ENCODE assay signal across 9 cellular contexts in the genomic region with DNA sequence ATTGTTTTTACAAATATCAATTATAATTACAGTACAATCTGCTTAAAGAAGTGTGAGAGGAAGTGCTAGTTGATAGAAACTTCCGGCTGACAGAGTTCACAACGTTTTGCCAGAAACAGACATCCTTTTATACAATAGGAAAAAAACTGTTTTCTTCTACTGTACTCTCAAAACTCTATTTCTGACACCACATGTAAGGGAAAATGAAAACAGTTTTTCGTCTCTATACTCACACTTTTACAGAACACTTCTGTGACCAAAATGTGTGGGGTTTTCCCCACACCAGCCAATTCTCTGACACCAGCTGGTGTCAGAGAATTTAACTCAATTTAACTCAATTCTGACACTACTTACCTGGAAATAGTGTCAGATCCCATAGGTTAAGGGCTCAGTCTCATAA. TPM values are rescaled to one million over a fixed set of nuclear protein-coding genes. Genes with fewer than 3 reads are reported as not detected.
DNase-seq lines count a peak whose midpoint lies in the region; ATAC-seq and TF ChIP-seq lines count a peak whose summit lies in the region.
"Had no signal": no experiment of that assay in that cellular context is flagged by ENCODE, and none has a peak within 500 bp of the region (broad histone marks: within the 10 kb centered on the region; RNA-seq: fewer than 3 reads in every experiment).

No MANE protein-coding gene starts in this region.

- peak; percentile 24 for DNase-seq in activated CD8-positive, alpha-beta memory T cell treated with anti-CD3 and anti-CD28 coated beads, Interleukin-2, amount 50 U/mL, for 4 hours
- DNase-seq in activated CD8-positive, alpha-beta memory T cell treated with anti-CD3 and anti-CD28 coated beads, Interleukin-2, amount 50 U/mL, for 48 hours, result no peak
- DNase-seq in activated CD4-positive, alpha-beta T cell treated with anti-CD3 and anti-CD28 coated beads for 48 hours, result peak; percentile 46
- no peak for DNase-seq in stimulated activated naive B cell treated with anti-CD40 and anti-IgM and Interleukin-4, amounts not matched to agents 10 μg/mL and 1 μg/mL and 100 μg/mL, for 72 hours
- DNase-seq in anterior cingulate cortex (lab: John Stamatoyannopoulos, UW) (no peak), Calu3 (no peak), kidney glomerular epithelial cell (lab: John Stamatoyannopoulos, UW) (no peak)
- DNase-seq: NCI-H1436 treated with DMSO at 0.1 percent for 48 hours had no signal

- no peak for TF ChIP-seq CTCF in Calu3 (IDR thresholded peaks at IDR 0.05; ENCODE audit: unreplicated experiment)

- peak overlapping the region in 1 of 2 donors; percentile 51 for H3K4me3 Mint-ChIP-seq in stimulated activated naive B cell treated with anti-CD40 and anti-IgM and Interleukin-4, amounts not matched to agents 10 μg/mL and 1 μg/mL and 100 μg/mL, for 72 hours
- no peak overlapping the region for H3K4me3 Mint-ChIP-seq in Calu3 (ENCODE audit: low read depth, unreplicated experiment)

- intact Hi-C loops in Calu3 (cut with micrococcal nuclease; ENCODE audit: unreplicated experiment), result no loop called here

- no TSS peak for BruUV-seq in Calu3 (replicated peaks; lab: Mats Ljungman, UMichigan)

- CTCF ChIA-PET in Calu3 (lab: Charles Lee), result no interaction called here

- ATAC-seq in HG03025 (IDR thresholded peaks at IDR 0.05; ENCODE audit: low FRiP score, unreplicated experiment), result peak; percentile 67
- peak; percentile 88 for ATAC-seq in stimulated activated naive B cell treated with anti-CD40 and anti-IgM and Interleukin-4, amounts not matched to agents 10 μg/mL and 1 μg/mL and 100 μg/mL, for 72 hours (replicated peaks)

- peaks cover 21 to 22% of the 10 kb centered on the region in 2 donors for H3K4me1 Mint-ChIP-seq in stimulated activated naive B cell treated with anti-CD40 and anti-IgM and Interleukin-4, amounts not matched to agents 10 μg/mL and 1 μg/mL and 100 μg/mL, for 72 hours
- no peaks in the 10 kb centered on the region for H3K4me1 Mint-ChIP-seq in Calu3 (ENCODE audit: low read depth, unreplicated experiment)

- peak overlapping the region; percentile 86 for H3K27ac Mint-ChIP-seq in stimulated activated naive B cell treated with anti-CD40 and anti-IgM and Interleukin-4, amounts not matched to agents 10 μg/mL and 1 μg/mL and 100 μg/mL, for 72 hours
- H3K27ac Mint-ChIP-seq in Calu3 (ENCODE audit: unreplicated experiment), result no peak overlapping the region

- no peaks in the 10 kb centered on the region for H3K9me3 Mint-ChIP-seq in stimulated activated naive B cell treated with anti-CD40 and anti-IgM and Interleukin-4, amounts not matched to agents 10 μg/mL and 1 μg/mL and 100 μg/mL, for 72 hours
- H3K9me3 Mint-ChIP-seq in Calu3 (ENCODE audit: low read depth, unreplicated experiment), result no peaks in the 10 kb centered on the region

- no peaks in the 10 kb centered on the region for H3K36me3 Mint-ChIP-seq in stimulated activated naive B cell treated with anti-CD40 and anti-IgM and Interleukin-4, amounts not matched to agents 10 μg/mL and 1 μg/mL and 100 μg/mL, for 72 hours
- no peaks in the 10 kb centered on the region for H3K36me3 Mint-ChIP-seq in Calu3 (ENCODE audit: insufficient read depth, unreplicated experiment)

- no peaks in the 10 kb centered on the region for H3K27me3 Mint-ChIP-seq in stimulated activated naive B cell treated with anti-CD40 and anti-IgM and Interleukin-4, amounts not matched to agents 10 μg/mL and 1 μg/mL and 100 μg/mL, for 72 hours
- H3K27me3 Mint-ChIP-seq in Calu3 (ENCODE audit: unreplicated experiment), result no peaks in the 10 kb centered on the region

RNA-seq across cellular contexts. Expression of gene HIF1A, which starts 24.2 kb away (rescaled TPM):
- total RNA-seq in Calu3 (2022), result 213 and 229 TPM in 2 replicates

Comparison
In these comparisons a context has a peak if more than half of its experiments do, and no peak if none do; other contexts are left out.
1. DNase-seq: peak in activated CD8-positive, alpha-beta memory T cell treated with anti-CD3 and anti-CD28 coated beads, Interleukin-2, amount 50 U/mL, for 4 hours (single experiment) and activated CD4-positive, alpha-beta T cell treated with anti-CD3 and anti-CD28 coated beads for 48 hours (single experiment); none in activated CD8-positive, alpha-beta memory T cell treated with anti-CD3 and anti-CD28 coated beads, Interleukin-2, amount 50 U/mL, for 48 hours (single experiment), stimulated activated naive B cell treated with anti-CD40 and anti-IgM and Interleukin-4, amounts not matched to agents 10 μg/mL and 1 μg/mL and 100 μg/mL, for 72 hours (single experiment), anterior cingulate cortex (0 of 58), Calu3 (single experiment) and kidney glomerular epithelial cell (single experiment).